In genomic region chr7:1372671-1373379, GRCh38 we compare ENCODE assay signal across 21 cellular contexts.
"Had no signal": no experiment of that assay in that cellular context is flagged by ENCODE, and none has a peak within 500 bp of the region (broad histone marks: within the 10 kb centered on the region; RNA-seq: fewer than 3 reads in every experiment).

No MANE protein-coding gene starts in this region.

- H3K4me3 Mint-ChIP-seq: memory B cell; natural killer cell; stimulated activated memory B cell treated with anti-CD40 and anti-IgM and Interleukin-4, amounts not matched to agents 10 μg/mL and 1 μg/mL and 100 μg/mL, for 72 hours; type B pancreatic cell had no signal

- H3K27me3 ChIP-seq: testis had no signal

- H3K27ac Mint-ChIP-seq: memory B cell; natural killer cell; stimulated activated memory B cell treated with anti-CD40 and anti-IgM and Interleukin-4, amounts not matched to agents 10 μg/mL and 1 μg/mL and 100 μg/mL, for 72 hours; type B pancreatic cell had no signal

- H3K27ac ChIP-seq: dorsolateral prefrontal cortex, neutrophil, pancreas, testis, tibial artery had no signal

- H3K4me1 ChIP-seq: pancreas, testis had no signal

- DNase-seq: cerebellar nuclear complex; dorsolateral prefrontal cortex; effector CD4-positive, alpha-beta T cell; head of caudate nucleus; left colon; natural killer cell; retina; stimulated activated CD4-positive, alpha-beta T cell treated with anti-CD3 and anti-CD28 coated beads, Interleukin-4, amount 100 ng/mL, for 4 hours; stimulated activated naive CD8-positive, alpha-beta T cell treated with anti-CD3 and anti-CD28 coated beads, Interleukin-15, Interleukin-2, amounts not matched to agents 100 U/mL and 50 U/mL, for 24 hours; substantia nigra; testis; tibial artery had no signal

- ATAC-seq: left colon; natural killer cell; pancreas; sciatic nerve; stimulated activated memory B cell treated with anti-CD40 and anti-IgM and Interleukin-4, amounts not matched to agents 10 μg/mL and 1 μg/mL and 100 μg/mL, for 72 hours; stimulated activated naive CD8-positive, alpha-beta T cell treated with anti-CD3 and anti-CD28 coated beads, Interleukin-15, Interleukin-2, amounts not matched to agents 100 U/mL and 50 U/mL, for 24 hours had no signal

- H3K9me3 ChIP-seq: neutrophil, pancreas, testis, tibial artery had no signal

- FAIRE-seq: colon, frontal cortex, pancreas had no signal

- H3K4me1 Mint-ChIP-seq: memory B cell had no signal

- H3K4me3 ChIP-seq: dorsolateral prefrontal cortex, lung, pancreas, testis, tibial artery had no signal

- H3K36me3 ChIP-seq: neutrophil, pancreas, tibial artery had no signal

- H3K36me3 Mint-ChIP-seq: memory B cell; natural killer cell; stimulated activated memory B cell treated with anti-CD40 and anti-IgM and Interleukin-4, amounts not matched to agents 10 μg/mL and 1 μg/mL and 100 μg/mL, for 72 hours; type B pancreatic cell had no signal

- H3K9me3 Mint-ChIP-seq: memory B cell; natural killer cell; stimulated activated memory B cell treated with anti-CD40 and anti-IgM and Interleukin-4, amounts not matched to agents 10 μg/mL and 1 μg/mL and 100 μg/mL, for 72 hours; type B pancreatic cell had no signal
